ENCODE assay signal across 12 cellular contexts in genomic region chr13:33227927-33228644, GRCh38. TPM values are rescaled to one million over a fixed set of nuclear protein-coding genes. Genes with fewer than 3 reads are reported as not detected.
DNase-seq lines count a peak whose midpoint lies in the region; ATAC-seq and TF ChIP-seq lines count a peak whose summit lies in the region.
"Had no signal": no experiment of that assay in that cellular context is flagged by ENCODE, and none has a peak within 500 bp of the region (broad histone marks: within the 10 kb centered on the region; RNA-seq: fewer than 3 reads in every experiment).

No MANE protein-coding gene starts in this region.

- peak overlapping the region; percentile 65 for H2BK12ac ChIP-seq in trophoblast cell (ENCODE audit: low read length)

- H3K4me1 ChIP-seq in fibroblast of lung (ENCODE audit: control insufficient read depth, extremely low read depth, insufficient read depth, low read length): peaks cover 38% of the 10 kb centered on the region
- peaks cover 17 to 20% of the 10 kb centered on the region in 2 experiments for H3K4me1 ChIP-seq in trophoblast cell (ENCODE audit: control insufficient read depth in 1 of 2, insufficient read depth in 2 of 2, low read length in 2 of 2)
- H3K4me1 ChIP-seq in ovary (ENCODE audit: insufficient read depth): peaks cover 7% of the 10 kb centered on the region

- no peak overlapping the region for H2AK5ac ChIP-seq in trophoblast cell (ENCODE audit: low read length)

- TF ChIP-seq CTCF in fibroblast of lung (conservative IDR thresholded peaks at IDR 0.05 in 1 of 2, IDR thresholded peaks at IDR 0.05 in 1 of 2; ENCODE audit: low read depth in 1 of 2, low read length in 2 of 2) (no peak), ovary (IDR thresholded peaks at IDR 0.05) (no peak)

- peak; percentile 14 for ATAC-seq in GM18502 (IDR thresholded peaks at IDR 0.05; ENCODE audit: poor library complexity, unreplicated experiment)

- no peak overlapping the region for H3K23ac ChIP-seq in trophoblast cell (ENCODE audit: low read length)

- in situ Hi-C loops in G401 (cut with HindIII; ENCODE audit: low sequenced_read_pairs): no loop called here

- WGBS in trophoblast cell (ENCODE audit: extremely low coverage, insufficient coverage, insufficient read length): no CpG with 5 or more reads among the region's 7 CpGs
- WGBS in ovary, 3 donors: 89 to 93% (median 92%) methylated on average over 7 of the region's 7 CpGs

- H3K36me3 ChIP-seq in fibroblast of lung (ENCODE audit: control insufficient read depth, insufficient read depth, low read length): peaks cover 4% of the 10 kb centered on the region
- H3K36me3 ChIP-seq in trophoblast cell (ENCODE audit: control insufficient read depth in 1 of 2, insufficient read depth in 2 of 2, low read length in 2 of 2): no peaks in the 10 kb centered on the region
- no peaks in the 10 kb centered on the region for H3K36me3 ChIP-seq in ovary

- H3K27ac ChIP-seq in fibroblast of lung (ENCODE audit: insufficient read depth, low read length): peak overlapping the region; percentile 86
- H3K27ac ChIP-seq in trophoblast cell (ENCODE audit: low read depth, low read length): no peak overlapping the region
- H3K27ac ChIP-seq in ovary: no peak overlapping the region

- H3K14ac ChIP-seq in trophoblast cell (ENCODE audit: low read length): no peak overlapping the region

- no peak overlapping the region for H3K18ac ChIP-seq in trophoblast cell (ENCODE audit: low read length)

- no peak overlapping the region for H4K12ac ChIP-seq in trophoblast cell (ENCODE audit: low read depth, low read length)

- H3K79me2 ChIP-seq in fibroblast of lung (ENCODE audit: control insufficient read depth, insufficient read depth, low read length) (peaks cover 87% of the 10 kb centered on the region), trophoblast cell (ENCODE audit: control insufficient read depth, insufficient read depth, low read length, poor library complexity) (peaks cover 2% of the 10 kb centered on the region)

- peak overlapping the region; percentile 47 for H4K91ac ChIP-seq in trophoblast cell (ENCODE audit: low read depth, low read length)

- DNase-seq in NCI-H526 treated with DMSO at 0.1 percent for 48 hours (lab: John Stamatoyannopoulos, UW) (peak; percentile 44), fibroblast of lung (ENCODE audit: low read depth in 2 of 2) (no peak), trophoblast cell (no peak), G401 (ENCODE audit: low spot score) (no peak), ovary (no peak), NCI-H1105 treated with DMSO at 0.1 percent for 48 hours (lab: John Stamatoyannopoulos, UW) (no peak), OCI-M1 (lab: John Stamatoyannopoulos, UW) (no peak)
- DNase-seq: activated CD4-positive, alpha-beta memory T cell treated with anti-CD3 and anti-CD28 coated beads, Interleukin-2, amount 10 ng/mL, durations not matched to agents 7 days and 5 days; activated naive CD4-positive, alpha-beta T cell treated with anti-CD3 and anti-CD28 coated beads, Interleukin-2, amount 50 U/mL, for 16 hours; NK-92 treated with Interleukin-12 subunit alpha and Interleukin-12 subunit beta, amount 100 ng/mL, for 24 hours had no signal

- H3K9ac ChIP-seq in fibroblast of lung (ENCODE audit: insufficient read depth, low read length): no peak overlapping the region
- no peak overlapping the region for H3K9ac ChIP-seq in trophoblast cell (ENCODE audit: low read length)

- no peak overlapping the region for H2BK5ac ChIP-seq in trophoblast cell (ENCODE audit: low read depth, low read length, poor library complexity)

- TF ChIP-seq POLR2A in ovary (IDR thresholded peaks at IDR 0.05): no peak

- no peaks in the 10 kb centered on the region for H4K20me1 ChIP-seq in fibroblast of lung (ENCODE audit: control insufficient read depth, extremely low read depth, insufficient read depth, low read length)

- no peaks in the 10 kb centered on the region for H3K27me3 ChIP-seq in fibroblast of lung (ENCODE audit: control insufficient read depth, insufficient read depth, low read length)
- no peaks in the 10 kb centered on the region for H3K27me3 ChIP-seq in trophoblast cell (ENCODE audit: insufficient read depth, low read length)
- no peaks in the 10 kb centered on the region for H3K27me3 ChIP-seq in ovary

- H3K9me3 ChIP-seq in fibroblast of lung (ENCODE audit: control insufficient read depth, insufficient read depth, low read depth, low read length) (peaks cover 3% of the 10 kb centered on the region), trophoblast cell (ENCODE audit: insufficient read depth, low read depth, low read length) (peaks cover 2% of the 10 kb centered on the region), ovary (no peaks in the 10 kb centered on the region)

- TF ChIP-seq EP300 in ovary (IDR thresholded peaks at IDR 0.05): no peak

- peak overlapping the region; percentile 51 for H4K8ac ChIP-seq in trophoblast cell (ENCODE audit: low read depth, low read length)

- intact Hi-C loops in ovary (cut with DNase I): loop anchor here in 2 of 4 donors (5.0 to 10.0 kb wide), 2 partner anchors 314 to 497 kb away; no protein-coding TSS in a partner anchor

- H3K4ac ChIP-seq in trophoblast cell (ENCODE audit: low read depth, low read length): no peak overlapping the region

- H3K79me1 ChIP-seq in trophoblast cell (ENCODE audit: low read length): peaks cover 9% of the 10 kb centered on the region

- H2BK120ac ChIP-seq in trophoblast cell (ENCODE audit: insufficient read depth, low read length, poor library complexity): peak overlapping the region; percentile 31

- no peak overlapping the region for H3K4me2 ChIP-seq in fibroblast of lung (ENCODE audit: extremely low read depth, insufficient read depth, low read length)
- no peak overlapping the region for H3K4me2 ChIP-seq in trophoblast cell (ENCODE audit: low read length)

- no peak overlapping the region for H2AFZ ChIP-seq in fibroblast of lung (ENCODE audit: low read length)
- no peak overlapping the region for H2AFZ ChIP-seq in trophoblast cell (ENCODE audit: insufficient read depth, low read length, poor library complexity)

- H3K4me3 ChIP-seq in fibroblast of lung (replicated peaks in 1 of 4; ENCODE audit: control extremely low read depth in 1 of 4, insufficient read depth in 1 of 4, low read depth in 3 of 4, low read length in 4 of 4) (no peak overlapping the region), trophoblast cell (ENCODE audit: low read depth, low read length) (no peak overlapping the region), ovary (no peak overlapping the region)

RNA-seq across cellular contexts. Expression of gene STARD13, which starts 57.5 kb away (rescaled TPM):
- total RNA-seq in fibroblast of lung (16.2 and 44.6 TPM in 2 replicates), ovary (10 to 100 TPM in 6 of 7 donors, 1 to 10 TPM in 1; 8.1 to 31.5 (median 14.0) TPM)
- polyA plus RNA-seq in fibroblast of lung (22.0 and 25.2 TPM in 2 replicates), ovary (10 to 100 TPM in 1 of 2 donors, 1 to 10 TPM in 1; 7.2 to 17.1 TPM)
- 19.6 and 23.0 TPM in 2 replicates for polyA plus RNA-seq in fibroblast of lung (2012)
- polyA minus RNA-seq in fibroblast of lung (ENCODE audit: low replicate concordance): 38.8 and 44.0 TPM in 2 replicates
- polyA plus RNA-seq in trophoblast cell (2013): 3.3 and 3.6 TPM in 2 replicates
- 0.06 and 0.20 TPM in 2 replicates for total RNA-seq in G401 (2014; rRNA removed; shearing (Covaris generic))
- polyA plus RNA-seq: IgD-negative memory B cell had no signal
